23 cellular contexts compared by ENCODE assay signal in the genomic region with DNA sequence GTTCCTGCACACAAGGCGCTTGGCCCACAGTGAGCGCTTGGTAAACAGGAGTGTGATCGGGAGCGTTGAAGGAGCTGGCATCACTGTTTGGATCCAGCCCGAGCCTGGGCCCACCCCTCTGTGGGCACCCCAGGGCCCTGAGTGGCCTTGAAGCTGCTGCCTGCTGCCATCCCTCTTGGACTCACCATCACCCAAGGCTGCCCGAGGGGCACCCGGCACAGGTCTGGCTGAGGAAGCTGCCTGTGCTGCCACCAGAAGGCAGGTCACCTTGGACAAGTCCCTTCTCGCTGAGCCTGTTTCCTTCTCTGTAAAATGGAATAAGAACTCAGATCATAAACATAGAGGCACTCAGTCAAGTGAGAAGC. TPM values are rescaled to one million over a fixed set of nuclear protein-coding genes. Genes with fewer than 3 reads are reported as not detected.
DNase-seq lines count a peak whose midpoint lies in the region; ATAC-seq and TF ChIP-seq lines count a peak whose summit lies in the region.
"Had no signal": no experiment of that assay in that cellular context is flagged by ENCODE, and none has a peak within 500 bp of the region (broad histone marks: within the 10 kb centered on the region; RNA-seq: fewer than 3 reads in every experiment).

No MANE protein-coding gene starts in this region.

- no peak overlapping the region for H3K4me3 ChIP-seq in ACC112 (ENCODE audit: low read depth, low read length)
- H3K4me3 ChIP-seq in smooth muscle cell, result no peak overlapping the region
- H3K4me3 ChIP-seq in spleen, result no peak overlapping the region
- no peak overlapping the region for H3K4me3 ChIP-seq in lower leg skin (ENCODE audit: low read depth, poor library complexity, severe bottlenecking)

- H3F3A ChIP-seq in smooth muscle cell (ENCODE audit: low read depth), result no peaks in the 10 kb centered on the region

- no peak overlapping the region for H3K4me2 ChIP-seq in smooth muscle cell

- H3K9me3 ChIP-seq in smooth muscle cell (replicated peaks; ENCODE audit: low read depth) (no peaks in the 10 kb centered on the region), spleen (no peaks in the 10 kb centered on the region)

- no peak overlapping the region for H3K9ac ChIP-seq in smooth muscle cell (ENCODE audit: low read depth)

- intact Hi-C loops in spleen (cut with DNase I; ENCODE audit: low total_unique reads) (loop anchor here (5.0 to 10.0 kb wide), 3 partner anchors 82 to 417 kb away; no protein-coding TSS in a partner anchor), lower leg skin (cut with DNase I; ENCODE audit: low total_unique reads) (loop anchor here (5.0 to 10.0 kb wide), 3 partner anchors 82 to 420 kb away; no protein-coding TSS in a partner anchor)

- TF ChIP-seq CTCF in smooth muscle cell (IDR thresholded peaks at IDR 0.05; ENCODE audit: borderline replicate concordance, insufficient read depth, poor library complexity, severe bottlenecking) (no peak), spleen (IDR thresholded peaks at IDR 0.05 in 8 of 11, conservative IDR thresholded peaks at IDR 0.05 in 3 of 11) (no peak), lower leg skin (IDR thresholded peaks at IDR 0.05) (no peak)

- DNase-seq in epithelial cell of prostate (ENCODE audit: low read depth, low spot score) (no peak), smooth muscle cell (lab: John Stamatoyannopoulos, UW; ENCODE audit: unreplicated experiment) (no peak), spleen (no peak), lower leg skin (ENCODE audit: low spot score in 2 of 2) (no peak)
- no peak for DNase-seq in activated naive CD4-positive, alpha-beta T cell treated with anti-CD3 and anti-CD28 coated beads, Interleukin-2, amount 50 U/mL, for 16 hours
- DNase-seq: activated B cell treated with CpG ODN at 0.5 μM for 24 hours; activated CD4-positive, alpha-beta T cell treated with anti-CD3 and anti-CD28 coated beads, Interleukin-2, amount 50 U/mL, for 4 hours; activated CD8-positive, alpha-beta memory T cell treated with anti-CD3 and anti-CD28 coated beads, Interleukin-2, amount 50 U/mL, for 48 hours; activated naive CD8-positive, alpha-beta T cell treated with anti-CD3 and anti-CD28 coated beads for 36 hours; C1 segment of cervical spinal cord; H9; head of caudate nucleus; kidney glomerular epithelial cell; NCI-H1092; NCI-H1930; NCI-H345; NCI-H774; stimulated activated naive CD8-positive, alpha-beta T cell treated with anti-CD3 and anti-CD28 coated beads, Interleukin-15, Interleukin-2, amounts not matched to agents 100 U/mL and 50 U/mL, for 24 hours; trophoblast cell had no signal

- TF ChIP-seq RAD21 in Ishikawa (IDR thresholded peaks at IDR 0.05; ENCODE audit: low read depth), result no peak

- WGBS in smooth muscle cell (ENCODE audit: low lambda C conversion rate), result 94% methylated on average over 8 of the region's 8 CpGs
- 82 to 95% (median 91%) methylated on average over 6 to 8 of the region's 8 CpGs for WGBS in spleen, 5 donors
- WGBS in lower leg skin, 2 donors, result 71 to 84% methylated on average over 8 of the region's 8 CpGs

- no peak overlapping the region for H2AFZ ChIP-seq in ACC112 (ENCODE audit: low read length, unreplicated experiment)
- no peak overlapping the region for H2AFZ ChIP-seq in smooth muscle cell (ENCODE audit: low read depth)

- H3K27me3 ChIP-seq in ACC112 (ENCODE audit: insufficient read depth, low read length), result no peaks in the 10 kb centered on the region
- no peaks in the 10 kb centered on the region for H3K27me3 ChIP-seq in smooth muscle cell (ENCODE audit: low read depth)
- no peaks in the 10 kb centered on the region for H3K27me3 ChIP-seq in spleen (replicated peaks in 1 of 7)

- no peak for ATAC-seq in HG02840 (IDR thresholded peaks at IDR 0.05; ENCODE audit: low FRiP score, unreplicated experiment)
- ATAC-seq: stimulated activated naive CD8-positive, alpha-beta T cell treated with anti-CD3 and anti-CD28 coated beads, Interleukin-15, Interleukin-2, amounts not matched to agents 100 U/mL and 50 U/mL, for 24 hours had no signal

- H3K36me3 ChIP-seq in ACC112 (ENCODE audit: insufficient read depth, low read length), result peaks cover 27% of the 10 kb centered on the region; the same call in 1 of the 2 replicates
- no peaks in the 10 kb centered on the region for H3K36me3 ChIP-seq in smooth muscle cell (ENCODE audit: low read depth)
- H3K36me3 ChIP-seq in spleen, result peaks cover 0 to 85% (median 26%) of the 10 kb centered on the region in 6 donors

- H3K79me2 ChIP-seq in ACC112 (ENCODE audit: control insufficient read depth, insufficient read depth, low read length, unreplicated experiment), result peaks cover 7% of the 10 kb centered on the region
- no peaks in the 10 kb centered on the region for H3K79me2 ChIP-seq in smooth muscle cell (ENCODE audit: low read depth)

- H3K27ac ChIP-seq in ACC112 (ENCODE audit: low read depth, low read length) (peak overlapping the region; percentile 8; the same call in 1 of the 2 replicates), epithelial cell of prostate (peak overlapping the region; percentile 25), smooth muscle cell (ENCODE audit: low read depth) (peak overlapping the region; percentile 42), spleen (peak overlapping the region in 1 of 8 donors; percentile 31)
- H3K27ac ChIP-seq: HL-60 had no signal

- TF ChIP-seq POLR2A in spleen (IDR thresholded peaks at IDR 0.05) (no peak), lower leg skin (IDR thresholded peaks at IDR 0.05) (no peak)

- TF ChIP-seq EP300 in Ishikawa (IDR thresholded peaks at IDR 0.05; ENCODE audit: borderline replicate concordance), result no peak

- H3K4me1 ChIP-seq in ACC112 (ENCODE audit: control insufficient read depth, insufficient read depth, low read length, unreplicated experiment), result peaks cover 27% of the 10 kb centered on the region
- no peaks in the 10 kb centered on the region for H3K4me1 ChIP-seq in smooth muscle cell (ENCODE audit: low read depth)
- peaks cover 0 to 27% (median 10%) of the 10 kb centered on the region in 6 donors for H3K4me1 ChIP-seq in spleen

- peaks cover 50% of the 10 kb centered on the region for H4K20me1 ChIP-seq in smooth muscle cell (ENCODE audit: low read depth)

TF ChIP-seq in Ishikawa, 13 proteins besides CTCF, POLR2A, EP300 and RAD21:
- TF ChIP-seq ZBTB7A (IDR thresholded peaks at IDR 0.05; ENCODE audit: low read depth) (0 out of 2 replicates have a peak, but pooled peaks have one; percentile 6), NFIC (IDR thresholded peaks at IDR 0.05) (no peak)

RNA-seq across cellular contexts. Expression of a gene that starts 53.6 kb away (rescaled TPM):
- total RNA-seq in smooth muscle cell, result 10.5 and 15.3 TPM in 2 replicates
- polyA plus RNA-seq in smooth muscle cell, result 27.0 and 28.7 TPM in 2 replicates
- total RNA-seq in spleen, result 10 to 100 TPM; 18.3 to 29.7 (median 24.5) TPM
- polyA plus RNA-seq in spleen, result 10 to 100 TPM; 13.5 to 32.1 (median 26.0) TPM
- total RNA-seq in lower leg skin, result 10 to 100 TPM; 37.9 to 47.9 (median 41.9) TPM

RNA-seq across cellular contexts. Expression of a gene that starts 53.7 kb away (rescaled TPM):
- total RNA-seq in smooth muscle cell (1,296 and 1,445 TPM in 2 replicates), spleen (1,000 to 10,000 TPM; 1,013 to 2,248 (median 1,247) TPM), lower leg skin (1,000 to 10,000 TPM; 2,461 to 2,856 (median 2,671) TPM)
- polyA plus RNA-seq in smooth muscle cell (371 and 424 TPM in 2 replicates), spleen (1,000 to 10,000 TPM; 5,054 to 9,017 (median 7,616) TPM)
